In the genomic region with DNA sequence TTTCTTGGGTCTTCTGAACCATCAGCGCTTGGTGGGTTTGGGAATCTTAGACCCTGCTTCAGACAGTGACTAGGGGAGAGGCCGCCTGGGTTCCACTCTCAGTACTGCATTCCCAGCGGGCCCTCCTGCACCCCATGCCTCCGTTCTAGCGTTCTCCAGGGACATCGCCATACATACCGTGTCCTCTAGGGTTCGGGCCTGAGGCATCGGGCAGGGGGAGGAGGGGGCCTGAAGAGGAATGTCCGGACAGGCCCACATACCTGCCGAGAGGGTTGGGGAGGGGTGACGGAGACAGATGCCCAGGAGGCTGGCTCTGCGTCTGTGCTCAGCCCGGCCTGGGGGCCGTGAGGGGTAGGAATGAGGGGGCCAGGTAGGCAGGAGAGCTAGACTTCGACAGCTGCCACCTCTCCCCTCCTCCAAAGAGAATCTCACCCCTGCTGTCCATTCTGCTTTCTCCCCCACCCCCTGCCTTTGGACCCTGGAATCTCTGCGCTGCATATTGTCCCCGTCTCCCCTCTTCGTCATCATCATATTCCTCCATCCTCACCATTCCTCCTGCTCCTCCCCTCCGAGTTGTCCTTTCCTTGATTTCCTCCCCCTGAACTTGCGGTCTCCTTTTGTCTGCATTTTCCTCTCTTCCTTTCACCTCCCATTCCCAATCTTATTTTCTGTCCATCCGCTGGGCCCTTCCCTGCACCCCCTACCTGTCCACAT, we compare ENCODE assay signal across 19 cellular contexts. TPM values are rescaled to one million over a fixed set of nuclear protein-coding genes. Genes with fewer than 3 reads are reported as not detected.
DNase-seq lines count a peak whose midpoint lies in the region; ATAC-seq and TF ChIP-seq lines count a peak whose summit lies in the region.
"Had no signal": no experiment of that assay in that cellular context is flagged by ENCODE, and none has a peak within 500 bp of the region (broad histone marks: within the 10 kb centered on the region; RNA-seq: fewer than 3 reads in every experiment).

No MANE protein-coding gene starts in this region.

- H3K4me1 ChIP-seq in endodermal cell (ENCODE audit: control insufficient read depth, insufficient read depth, low read length) (no peaks in the 10 kb centered on the region), parathyroid adenoma (peaks cover 9% of the 10 kb centered on the region)

- no peaks in the 10 kb centered on the region for H3K36me3 Mint-ChIP-seq in activated CD8-positive, alpha-beta T cell treated with anti-CD3 and anti-CD28 coated beads for 36 hours (ENCODE audit: low read depth)
- no peaks in the 10 kb centered on the region for H3K36me3 Mint-ChIP-seq in activated CD8-positive, alpha-beta T cell treated with anti-CD3 and anti-CD28 coated beads, Interleukin-2, amount 10 ng/mL, durations not matched to agents 7 days and 5 days (ENCODE audit: low read depth)
- H3K36me3 Mint-ChIP-seq in IgD-negative memory B cell (no peaks in the 10 kb centered on the region), endodermal cell (ENCODE audit: low read depth) (no peaks in the 10 kb centered on the region)

- H3K4me2 ChIP-seq in parathyroid adenoma (ENCODE audit: low read length), result no peak overlapping the region

- ATAC-seq in activated CD8-positive, alpha-beta T cell treated with anti-CD3 and anti-CD28 coated beads for 36 hours, result no peak
- no peak for ATAC-seq in activated CD8-positive, alpha-beta T cell treated with anti-CD3 and anti-CD28 coated beads, Interleukin-2, amount 10 ng/mL, durations not matched to agents 7 days and 5 days
- ATAC-seq: gastrocnemius medialis had no signal

- no peak overlapping the region for H3K27ac Mint-ChIP-seq in activated CD8-positive, alpha-beta T cell treated with anti-CD3 and anti-CD28 coated beads for 36 hours
- no peak overlapping the region for H3K27ac Mint-ChIP-seq in activated CD8-positive, alpha-beta T cell treated with anti-CD3 and anti-CD28 coated beads, Interleukin-2, amount 10 ng/mL, durations not matched to agents 7 days and 5 days
- H3K27ac Mint-ChIP-seq in IgD-negative memory B cell (peak overlapping the region in 1 of 3 donors; percentile 93), endodermal cell (no peak overlapping the region)

- intact Hi-C loops in activated CD8-positive, alpha-beta T cell treated with anti-CD3 and anti-CD28 coated beads for 36 hours (cut with micrococcal nuclease), result no loop called here

- H3K4me1 Mint-ChIP-seq in activated CD8-positive, alpha-beta T cell treated with anti-CD3 and anti-CD28 coated beads for 36 hours (ENCODE audit: low read depth), result peaks cover 34% of the 10 kb centered on the region
- H3K4me1 Mint-ChIP-seq in activated CD8-positive, alpha-beta T cell treated with anti-CD3 and anti-CD28 coated beads, Interleukin-2, amount 10 ng/mL, durations not matched to agents 7 days and 5 days (ENCODE audit: low read depth), result peaks cover 20% of the 10 kb centered on the region
- H3K4me1 Mint-ChIP-seq in IgD-negative memory B cell, result peaks cover 19 to 27% (median 20%) of the 10 kb centered on the region in 3 donors
- peaks cover 4% of the 10 kb centered on the region for H3K4me1 Mint-ChIP-seq in endodermal cell

- TF ChIP-seq CTCF in activated CD8-positive, alpha-beta T cell treated with anti-CD3 and anti-CD28 coated beads for 36 hours (IDR thresholded peaks at IDR 0.05), result no peak
- TF ChIP-seq CTCF in endodermal cell (conservative IDR thresholded peaks at IDR 0.05), result no peak
- no peak for TF ChIP-seq CTCF in parathyroid adenoma (IDR thresholded peaks at IDR 0.05)

- H3K4me3 ChIP-seq in endodermal cell (ENCODE audit: low read length) (no peak overlapping the region), parathyroid adenoma (ENCODE audit: low read depth, low read length) (no peak overlapping the region)
- H3K4me3 ChIP-seq: gastrocnemius medialis, upper lobe of left lung had no signal

- H3K9me3 Mint-ChIP-seq in activated CD8-positive, alpha-beta T cell treated with anti-CD3 and anti-CD28 coated beads for 36 hours, result no peaks in the 10 kb centered on the region
- H3K9me3 Mint-ChIP-seq in activated CD8-positive, alpha-beta T cell treated with anti-CD3 and anti-CD28 coated beads, Interleukin-2, amount 10 ng/mL, durations not matched to agents 7 days and 5 days (ENCODE audit: insufficient read depth), result no peaks in the 10 kb centered on the region
- H3K9me3 Mint-ChIP-seq in IgD-negative memory B cell (no peaks in the 10 kb centered on the region), endodermal cell (peaks cover 3% of the 10 kb centered on the region)

- no peak for DNase-seq in activated CD8-positive, alpha-beta T cell treated with anti-CD3 and anti-CD28 coated beads for 36 hours
- DNase-seq in activated CD8-positive, alpha-beta T cell treated with anti-CD3 and anti-CD28 coated beads, Interleukin-2, amount 10 ng/mL, durations not matched to agents 7 days and 5 days, result no peak
- DNase-seq in endodermal cell (peak; percentile 79), NCI-H774 (lab: John Stamatoyannopoulos, UW) (no peak), NAMALWA (ENCODE audit: low spot score) (no peak), SKM-1 (lab: John Stamatoyannopoulos, UW; ENCODE audit: unreplicated experiment) (no peak)
- DNase-seq: gastrocnemius medialis; MM.1S; NCI-H82; stimulated activated CD4-positive, alpha-beta T cell treated with anti-CD3 and anti-CD28 coated beads, Interleukin-4, amount 100 ng/mL, for 24 hours had no signal

- peak overlapping the region; percentile 74 for H2AFZ ChIP-seq in parathyroid adenoma

- CTCF ChIA-PET in activated CD8-positive, alpha-beta T cell treated with anti-CD3 and anti-CD28 coated beads for 36 hours (lab: Charles Lee), result interaction anchor here (1.0 to 23.0 kb wide), 8 partner anchors 8 to 107 kb away, joined by 3 to 1101 read pairs (median 4); a partner anchor contains a TSS
- CTCF ChIA-PET in activated CD8-positive, alpha-beta T cell treated with anti-CD3 and anti-CD28 coated beads, Interleukin-2, amount 10 ng/mL, durations not matched to agents 7 days and 5 days (lab: Charles Lee), result interaction anchor here (1.1 to 22.4 kb wide), 7 partner anchors 15 to 122 kb away, joined by 3 to 930 read pairs (median 41); no protein-coding TSS in a partner anchor

- H3K36me3 ChIP-seq in endodermal cell (ENCODE audit: control insufficient read depth, insufficient read depth, low read length) (no peaks in the 10 kb centered on the region), parathyroid adenoma (ENCODE audit: control insufficient read depth, insufficient read depth, low read length) (no peaks in the 10 kb centered on the region)
- H3K36me3 ChIP-seq: gastrocnemius medialis, upper lobe of left lung had no signal

- H3K9me3 ChIP-seq in endodermal cell (ENCODE audit: control insufficient read depth, low read length) (peaks cover 10% of the 10 kb centered on the region), parathyroid adenoma (ENCODE audit: control insufficient read depth, low read length) (no peaks in the 10 kb centered on the region)
- H3K9me3 ChIP-seq: gastrocnemius medialis, upper lobe of left lung had no signal

- H3K4me3 Mint-ChIP-seq in activated CD8-positive, alpha-beta T cell treated with anti-CD3 and anti-CD28 coated beads for 36 hours, result peak overlapping the region; percentile 33
- no peak overlapping the region for H3K4me3 Mint-ChIP-seq in activated CD8-positive, alpha-beta T cell treated with anti-CD3 and anti-CD28 coated beads, Interleukin-2, amount 10 ng/mL, durations not matched to agents 7 days and 5 days
- H3K4me3 Mint-ChIP-seq in IgD-negative memory B cell (peak overlapping the region in 3 of 4 donors; percentile 54 to 98 (median 70)), endodermal cell (peak overlapping the region; percentile 24)

- WGBS in endodermal cell (ENCODE audit: insufficient coverage in 1 of 2, insufficient read length in 1 of 2), 2 experiments, result 25 to 41% methylated on average over 7 to 22 of the region's 22 CpGs

- peaks cover 55% of the 10 kb centered on the region for H3K27me3 Mint-ChIP-seq in activated CD8-positive, alpha-beta T cell treated with anti-CD3 and anti-CD28 coated beads for 36 hours
- peaks cover 68% of the 10 kb centered on the region for H3K27me3 Mint-ChIP-seq in activated CD8-positive, alpha-beta T cell treated with anti-CD3 and anti-CD28 coated beads, Interleukin-2, amount 10 ng/mL, durations not matched to agents 7 days and 5 days (ENCODE audit: low read depth)
- H3K27me3 Mint-ChIP-seq in IgD-negative memory B cell (peaks cover 19% of the 10 kb centered on the region), endodermal cell (ENCODE audit: insufficient read depth) (peaks cover 99% of the 10 kb centered on the region)

- H3K27ac ChIP-seq in endodermal cell (ENCODE audit: low read depth, low read length) (no peak overlapping the region), parathyroid adenoma (no peak overlapping the region)
- H3K27ac ChIP-seq: gastrocnemius medialis, RWPE1, upper lobe of left lung had no signal

- peaks cover 98% of the 10 kb centered on the region for H3K27me3 ChIP-seq in endodermal cell (ENCODE audit: control insufficient read depth, insufficient read depth, low read length, poor library complexity, severe bottlenecking)
- H3K27me3 ChIP-seq in parathyroid adenoma (ENCODE audit: control insufficient read depth, insufficient read depth, low read length), result peaks cover 3% of the 10 kb centered on the region

- POLR2A ChIA-PET in activated CD8-positive, alpha-beta T cell treated with anti-CD3 and anti-CD28 coated beads for 36 hours (lab: Charles Lee), result interaction anchor here (16.8 kb wide), 1 partner anchor 22 kb away, joined by 284 read pairs; no protein-coding TSS in a partner anchor
- POLR2A ChIA-PET in activated CD8-positive, alpha-beta T cell treated with anti-CD3 and anti-CD28 coated beads, Interleukin-2, amount 10 ng/mL, durations not matched to agents 7 days and 5 days (lab: Charles Lee), result no interaction called here

- H3K79me2 ChIP-seq in parathyroid adenoma, result no peaks in the 10 kb centered on the region

- H3K9ac ChIP-seq in endodermal cell (ENCODE audit: extremely low read depth, low read length, poor library complexity, severe bottlenecking) (no peak overlapping the region), parathyroid adenoma (no peak overlapping the region)

RNA-seq across cellular contexts. Expression of a gene that starts 7.8 kb away (rescaled TPM):
- 10 to 100 TPM; 27.9 to 29.2 TPM for total RNA-seq in activated CD8-positive, alpha-beta T cell treated with anti-CD3 and anti-CD28 coated beads for 36 hours
- total RNA-seq in activated CD8-positive, alpha-beta T cell treated with anti-CD3 and anti-CD28 coated beads, Interleukin-2, amount 10 ng/mL, durations not matched to agents 7 days and 5 days, result not detected
- polyA plus RNA-seq in IgD-negative memory B cell, result 2.4 TPM
- not detected for total RNA-seq in endodermal cell
- polyA plus RNA-seq in endodermal cell (2013, experiment 1 of 2), result 0.89 TPM
- polyA plus RNA-seq in endodermal cell (2013, experiment 2 of 2), result 0.58 TPM
- total RNA-seq: gastrocnemius medialis had no signal

RNA-seq across cellular contexts. Expression of a gene that starts 13.2 kb away (rescaled TPM):
- total RNA-seq in activated CD8-positive, alpha-beta T cell treated with anti-CD3 and anti-CD28 coated beads for 36 hours, result under 1 TPM; 0.25 to 0.34 TPM
- not detected for total RNA-seq in activated CD8-positive, alpha-beta T cell treated with anti-CD3 and anti-CD28 coated beads, Interleukin-2, amount 10 ng/mL, durations not matched to agents 7 days and 5 days
- polyA plus RNA-seq in IgD-negative memory B cell, result 0.86 TPM
- not detected for total RNA-seq in endodermal cell
- polyA plus RNA-seq in endodermal cell (2013, experiment 1 of 2), result not detected
- 0.21 TPM for polyA plus RNA-seq in endodermal cell (2013, experiment 2 of 2)
- total RNA-seq: A172; cerebellum; T-helper 1 cell treated with Interleukin-12 subunit alpha and Interleukin-12 subunit beta and Interleukin-4 antibody, amounts not matched to agents 30 ng/mL and 1 ng/mL, for 36 hours had no signal

RNA-seq across cellular contexts. Expression of a gene that starts 41.2 kb away (rescaled TPM):
- total RNA-seq in activated CD8-positive, alpha-beta T cell treated with anti-CD3 and anti-CD28 coated beads for 36 hours, result not detected
- total RNA-seq in activated CD8-positive, alpha-beta T cell treated with anti-CD3 and anti-CD28 coated beads, Interleukin-2, amount 10 ng/mL, durations not matched to agents 7 days and 5 days, result not detected
- not detected for polyA plus RNA-seq in IgD-negative memory B cell
- total RNA-seq in endodermal cell, result not detected
- not detected for polyA plus RNA-seq in endodermal cell (2013, experiment 1 of 2)
- not detected for polyA plus RNA-seq in endodermal cell (2013, experiment 2 of 2)
- total RNA-seq: A172; cerebellum; Daoy; omental fat pad; T-helper 1 cell treated with Interleukin-12 subunit alpha and Interleukin-12 subunit beta and Interleukin-4 antibody, amounts not matched to agents 30 ng/mL and 1 ng/mL, for 36 hours; upper lobe of left lung had no signal

Comparison
In these comparisons a context has a peak if more than half of its experiments do, and no peak if none do; other contexts are left out.
1. RNA of a gene that starts 7.8 kb away (total RNA-seq): 27.9 to 29.2 TPM in activated CD8-positive, alpha-beta T cell treated with anti-CD3 and anti-CD28 coated beads for 36 hours; not detected in activated CD8-positive, alpha-beta T cell treated with anti-CD3 and anti-CD28 coated beads, Interleukin-2, amount 10 ng/mL, durations not matched to agents 7 days and 5 days and not detected in endodermal cell; every median in the first group is over 10 times any median in the second.